16 cellular contexts compared by ENCODE assay signal in genomic region chr1:5831600-5832335, GRCh38.
A peak's percentile ranks its signal among the peaks of the same experiment; 100 is the strongest.
DNase-seq lines count a peak whose midpoint lies in the region; ATAC-seq and TF ChIP-seq lines count a peak whose summit lies in the region.
"Had no signal": no experiment of that assay in that cellular context is flagged by ENCODE, and none has a peak within 500 bp of the region (broad histone marks: within the 10 kb centered on the region; RNA-seq: fewer than 3 reads in every experiment).

No MANE protein-coding gene starts in this region.

- no peaks in the 10 kb centered on the region for H3K4me1 Mint-ChIP-seq in progenitor cell of endocrine pancreas (ENCODE audit: low read depth)
- H3K4me1 Mint-ChIP-seq in effector memory CD8-positive, alpha-beta T cell (ENCODE audit: low read depth in 2 of 2) = no peaks in the 10 kb centered on the region

- H3K36me3 ChIP-seq in heart left ventricle (no peaks in the 10 kb centered on the region), iPS DF 6.9 (ENCODE audit: control insufficient read depth, insufficient read depth, low read length) (no peaks in the 10 kb centered on the region)

- H3K36me3 Mint-ChIP-seq in progenitor cell of endocrine pancreas (ENCODE audit: insufficient read depth) = no peaks in the 10 kb centered on the region
- H3K36me3 Mint-ChIP-seq in effector memory CD8-positive, alpha-beta T cell (ENCODE audit: insufficient read depth) = no peaks in the 10 kb centered on the region

- no peak overlapping the region for H3K4me3 ChIP-seq in right cardiac atrium (ENCODE audit: low read length)
- no peak overlapping the region for H3K4me3 ChIP-seq in heart left ventricle
- H3K4me3 ChIP-seq in iPS DF 6.9 (ENCODE audit: low read length) = no peak overlapping the region
- H3K4me3 ChIP-seq: A549 had no signal

- H3K4me1 ChIP-seq in right cardiac atrium (ENCODE audit: control insufficient read depth, insufficient read depth, low read length) (no peaks in the 10 kb centered on the region), heart left ventricle (no peaks in the 10 kb centered on the region), iPS DF 6.9 (ENCODE audit: control insufficient read depth, insufficient read depth, low read length) (peaks cover 5% of the 10 kb centered on the region)
- H3K4me1 ChIP-seq: A549 had no signal

- WGBS in right cardiac atrium = 31% methylated on average over 10 of the region's 10 CpGs
- WGBS in heart left ventricle, 4 donors = 26 to 34% (median 33%) methylated on average over 10 of the region's 10 CpGs
- no CpG with 5 or more reads among the region's 10 CpGs for WGBS in iPS DF 6.9 (ENCODE audit: insufficient coverage, insufficient read length)

- no peak for ATAC-seq in right cardiac atrium
- no peak for ATAC-seq in heart left ventricle
- no peak for ATAC-seq in GM21619 (IDR thresholded peaks at IDR 0.05; ENCODE audit: unreplicated experiment)
- no peak for ATAC-seq in effector memory CD8-positive, alpha-beta T cell (replicated peaks)
- ATAC-seq: A549 had no signal

- H3K27me3 Mint-ChIP-seq in progenitor cell of endocrine pancreas = peaks cover 18% of the 10 kb centered on the region
- H3K27me3 Mint-ChIP-seq in effector memory CD8-positive, alpha-beta T cell = peaks cover 0 to 34% of the 10 kb centered on the region in 2 donors

- H3K27ac ChIP-seq in right cardiac atrium (ENCODE audit: low read length) (no peak overlapping the region), heart left ventricle (no peak overlapping the region), iPS DF 6.9 (ENCODE audit: low read length) (no peak overlapping the region)
- H3K27ac ChIP-seq: A549, C4-2B, KMS-11 had no signal

- TF ChIP-seq CTCF in heart left ventricle (IDR thresholded peaks at IDR 0.05) = no peak
- no peak for TF ChIP-seq CTCF in progenitor cell of endocrine pancreas (IDR thresholded peaks at IDR 0.05; ENCODE audit: unreplicated experiment)

- H3K27me3 ChIP-seq in right cardiac atrium (ENCODE audit: control insufficient read depth, insufficient read depth) = no peaks in the 10 kb centered on the region
- peaks cover 0 to 54% (median 14%) of the 10 kb centered on the region in 9 donors for H3K27me3 ChIP-seq in heart left ventricle
- no peaks in the 10 kb centered on the region for H3K27me3 ChIP-seq in iPS DF 6.9 (ENCODE audit: control insufficient read depth, insufficient read depth, low read length)

- H3K4me3 Mint-ChIP-seq in progenitor cell of endocrine pancreas (ENCODE audit: low read depth) = no peak overlapping the region
- no peak overlapping the region for H3K4me3 Mint-ChIP-seq in effector memory CD8-positive, alpha-beta T cell

- H3K9me3 ChIP-seq in right cardiac atrium (ENCODE audit: control insufficient read depth, low read length) (no peaks in the 10 kb centered on the region), heart left ventricle (no peaks in the 10 kb centered on the region), iPS DF 6.9 (ENCODE audit: control insufficient read depth, insufficient read depth, low read length) (no peaks in the 10 kb centered on the region)
- H3K9me3 ChIP-seq: A549 had no signal

- peaks cover 6% of the 10 kb centered on the region for H3K9me3 Mint-ChIP-seq in progenitor cell of endocrine pancreas (ENCODE audit: low read depth)
- peaks cover 3 to 10% of the 10 kb centered on the region in 2 donors for H3K9me3 Mint-ChIP-seq in effector memory CD8-positive, alpha-beta T cell

- H3K27ac Mint-ChIP-seq in progenitor cell of endocrine pancreas = peak overlapping the region; percentile 59
- H3K27ac Mint-ChIP-seq in effector memory CD8-positive, alpha-beta T cell = no peak overlapping the region

- no peak for TF ChIP-seq POLR2A in heart left ventricle (IDR thresholded peaks at IDR 0.05)

- intact Hi-C loops in right cardiac atrium (cut with DNase I) (no loop called here), heart left ventricle (cut with DNase I) (no loop called here)

- DNase-seq in right cardiac atrium (peak in 2 of 3 donors; percentile 20 to 41), heart left ventricle (no peak), NCI-H2171 (lab: John Stamatoyannopoulos, UW) (peak; percentile 55), iPS DF 6.9 (ENCODE audit: low read depth, low spot score) (peak; percentile 27), progenitor cell of endocrine pancreas (ENCODE audit: low spot score, unreplicated experiment) (no peak), occipital lobe (lab: John Stamatoyannopoulos, UW) (no peak)
- no peak for DNase-seq in effector memory CD8-positive, alpha-beta T cell
- DNase-seq: NCI-H1930; NCI-H2227 treated with DMSO at 0.1 percent for 48 hours; NCI-H526 treated with DMSO at 0.1 percent for 48 hours; NK-92 treated with Interleukin-12 subunit alpha and Interleukin-12 subunit beta, amount 100 ng/mL, for 24 hours; SIG-M5 had no signal

Comparison
In these comparisons a context has a peak if more than half of its experiments do, and no peak if none do; other contexts are left out.
1. DNase-seq: peak in right cardiac atrium (2 of 3), NCI-H2171 (single experiment) and iPS DF 6.9 (single experiment); none in heart left ventricle (0 of 5), progenitor cell of endocrine pancreas (single experiment), occipital lobe (single experiment) and effector memory CD8-positive, alpha-beta T cell (0 of 3).